Comparison of ENCODE assay signal across 14 cellular contexts in the genomic region with DNA sequence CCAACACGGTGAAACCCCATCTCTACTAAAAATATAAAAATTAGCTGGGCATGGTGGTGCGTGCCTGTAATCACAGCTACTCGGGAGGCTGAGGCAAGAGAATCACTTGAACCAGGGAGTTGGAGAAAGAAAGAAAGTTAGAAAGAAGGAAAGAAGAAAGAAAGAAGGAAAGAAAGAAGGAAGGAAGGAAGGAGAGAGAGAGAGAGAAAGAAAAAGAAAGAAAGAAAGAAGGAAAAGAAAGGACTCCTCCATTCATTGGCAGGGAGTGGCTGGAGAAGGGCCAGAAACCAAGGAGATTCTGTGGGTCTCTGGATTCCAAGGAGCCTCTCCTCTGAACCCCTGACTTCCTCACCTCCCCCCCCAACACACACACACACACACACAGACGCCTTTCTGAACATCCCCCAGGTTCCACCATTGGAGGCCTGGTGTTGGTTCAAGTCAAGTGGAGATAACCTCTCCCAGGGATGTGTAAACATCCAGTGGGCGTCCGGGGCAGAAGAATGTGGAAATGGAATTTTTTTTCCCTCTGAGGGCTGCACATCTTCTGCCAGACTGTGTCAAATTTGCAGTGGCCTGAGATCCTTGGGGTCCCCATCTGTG.
"Had no signal": no experiment of that assay in that cellular context is flagged by ENCODE, and none has a peak within 500 bp of the region (broad histone marks: within the 10 kb centered on the region; RNA-seq: fewer than 3 reads in every experiment).

No MANE protein-coding gene starts in this region.

- H3K4me1 ChIP-seq: esophagus muscularis mucosa, left ventricle myocardium inferior, pancreas, tibial artery had no signal

- H3K9me3 Mint-ChIP-seq: activated CD4-positive, alpha-beta memory T cell treated with anti-CD3 and anti-CD28 coated beads for 36 hours; activated naive CD4-positive, alpha-beta T cell treated with anti-CD3 and anti-CD28 coated beads, Interleukin-2, amount 10 ng/mL, durations not matched to agents 7 days and 5 days; activated T-cell treated with anti-CD3 and anti-CD28 coated beads, Interleukin-2, amount 50 U/mL, for 24 hours; neural progenitor cell; stimulated activated memory B cell treated with anti-CD40 and anti-IgM and Interleukin-4, amounts not matched to agents 10 μg/mL and 1 μg/mL and 100 μg/mL, for 72 hours had no signal

- H3K4me3 Mint-ChIP-seq: activated CD4-positive, alpha-beta memory T cell treated with anti-CD3 and anti-CD28 coated beads for 36 hours; activated naive CD4-positive, alpha-beta T cell treated with anti-CD3 and anti-CD28 coated beads, Interleukin-2, amount 10 ng/mL, durations not matched to agents 7 days and 5 days; activated T-cell treated with anti-CD3 and anti-CD28 coated beads, Interleukin-2, amount 50 U/mL, for 24 hours; neural progenitor cell; stimulated activated memory B cell treated with anti-CD40 and anti-IgM and Interleukin-4, amounts not matched to agents 10 μg/mL and 1 μg/mL and 100 μg/mL, for 72 hours had no signal

- H3K9me3 ChIP-seq: esophagus muscularis mucosa, left ventricle myocardium inferior, pancreas, tibial artery had no signal

- H3K4me1 Mint-ChIP-seq: activated naive CD4-positive, alpha-beta T cell treated with anti-CD3 and anti-CD28 coated beads, Interleukin-2, amount 10 ng/mL, durations not matched to agents 7 days and 5 days; stimulated activated memory B cell treated with anti-CD40 and anti-IgM and Interleukin-4, amounts not matched to agents 10 μg/mL and 1 μg/mL and 100 μg/mL, for 72 hours had no signal

- H3K27ac Mint-ChIP-seq: activated CD4-positive, alpha-beta memory T cell treated with anti-CD3 and anti-CD28 coated beads for 36 hours; activated naive CD4-positive, alpha-beta T cell treated with anti-CD3 and anti-CD28 coated beads, Interleukin-2, amount 10 ng/mL, durations not matched to agents 7 days and 5 days; activated T-cell treated with anti-CD3 and anti-CD28 coated beads, Interleukin-2, amount 50 U/mL, for 24 hours; neural progenitor cell; stimulated activated memory B cell treated with anti-CD40 and anti-IgM and Interleukin-4, amounts not matched to agents 10 μg/mL and 1 μg/mL and 100 μg/mL, for 72 hours had no signal

- H3K36me3 ChIP-seq: esophagus muscularis mucosa, left ventricle myocardium inferior, neural progenitor cell, pancreas, tibial artery had no signal

- H3K27ac ChIP-seq: esophagus muscularis mucosa, left ventricle myocardium inferior, neural progenitor cell, pancreas, tibial artery had no signal

- DNase-seq: activated CD4-positive, alpha-beta memory T cell treated with anti-CD3 and anti-CD28 coated beads for 36 hours; activated naive CD4-positive, alpha-beta T cell treated with anti-CD3 and anti-CD28 coated beads, Interleukin-2, amount 10 ng/mL, durations not matched to agents 7 days and 5 days; activated T-cell treated with anti-CD3 and anti-CD28 coated beads, Interleukin-2, amount 50 U/mL, for 24 hours; hippocampal formation; kidney; left ventricle myocardium inferior; midbrain; pancreas; stimulated activated CD4-positive, alpha-beta T cell treated with anti-CD3 and anti-CD28 coated beads, Interleukin-12 subunit alpha, Interleukin-12 subunit beta, amount 100 ng/mL, for 4 hours; T-helper 1 cell; tibial artery had no signal

- H3K9ac ChIP-seq: neural progenitor cell had no signal

- H3K36me3 Mint-ChIP-seq: activated CD4-positive, alpha-beta memory T cell treated with anti-CD3 and anti-CD28 coated beads for 36 hours; activated naive CD4-positive, alpha-beta T cell treated with anti-CD3 and anti-CD28 coated beads, Interleukin-2, amount 10 ng/mL, durations not matched to agents 7 days and 5 days; neural progenitor cell; stimulated activated memory B cell treated with anti-CD40 and anti-IgM and Interleukin-4, amounts not matched to agents 10 μg/mL and 1 μg/mL and 100 μg/mL, for 72 hours had no signal

- H3K27me3 ChIP-seq: neural progenitor cell had no signal

- H3K4me3 ChIP-seq: esophagus muscularis mucosa, left ventricle myocardium inferior, neural progenitor cell, pancreas, tibial artery had no signal

- H2AFZ ChIP-seq: neural progenitor cell had no signal

- H3K4me2 ChIP-seq: neural progenitor cell had no signal

- ATAC-seq: pancreas; stimulated activated memory B cell treated with anti-CD40 and anti-IgM and Interleukin-4, amounts not matched to agents 10 μg/mL and 1 μg/mL and 100 μg/mL, for 72 hours had no signal
